1 cellular context compared by ENCODE assay signal in genomic region chr22:39456262-39457046, GRCh38.
TF ChIP-seq lines count a peak whose summit lies in the region.

A gene with protein sequence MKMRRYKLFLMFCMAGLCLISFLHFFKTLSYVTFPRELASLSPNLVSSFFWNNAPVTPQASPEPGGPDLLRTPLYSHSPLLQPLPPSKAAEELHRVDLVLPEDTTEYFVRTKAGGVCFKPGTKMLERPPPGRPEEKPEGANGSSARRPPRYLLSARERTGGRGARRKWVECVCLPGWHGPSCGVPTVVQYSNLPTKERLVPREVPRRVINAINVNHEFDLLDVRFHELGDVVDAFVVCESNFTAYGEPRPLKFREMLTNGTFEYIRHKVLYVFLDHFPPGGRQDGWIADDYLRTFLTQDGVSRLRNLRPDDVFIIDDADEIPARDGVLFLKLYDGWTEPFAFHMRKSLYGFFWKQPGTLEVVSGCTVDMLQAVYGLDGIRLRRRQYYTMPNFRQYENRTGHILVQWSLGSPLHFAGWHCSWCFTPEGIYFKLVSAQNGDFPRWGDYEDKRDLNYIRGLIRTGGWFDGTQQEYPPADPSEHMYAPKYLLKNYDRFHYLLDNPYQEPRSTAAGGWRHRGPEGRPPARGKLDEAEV (plus strand): TSS chr22:39457012. CDS start chr22:39487348, 30,336 bp downstream.

TF ChIP-seq in K562, 482 proteins besides CTCF, POLR2A, EP300 and RAD21 (continued from another document):
- TF ChIP-seq, protein P1, sequence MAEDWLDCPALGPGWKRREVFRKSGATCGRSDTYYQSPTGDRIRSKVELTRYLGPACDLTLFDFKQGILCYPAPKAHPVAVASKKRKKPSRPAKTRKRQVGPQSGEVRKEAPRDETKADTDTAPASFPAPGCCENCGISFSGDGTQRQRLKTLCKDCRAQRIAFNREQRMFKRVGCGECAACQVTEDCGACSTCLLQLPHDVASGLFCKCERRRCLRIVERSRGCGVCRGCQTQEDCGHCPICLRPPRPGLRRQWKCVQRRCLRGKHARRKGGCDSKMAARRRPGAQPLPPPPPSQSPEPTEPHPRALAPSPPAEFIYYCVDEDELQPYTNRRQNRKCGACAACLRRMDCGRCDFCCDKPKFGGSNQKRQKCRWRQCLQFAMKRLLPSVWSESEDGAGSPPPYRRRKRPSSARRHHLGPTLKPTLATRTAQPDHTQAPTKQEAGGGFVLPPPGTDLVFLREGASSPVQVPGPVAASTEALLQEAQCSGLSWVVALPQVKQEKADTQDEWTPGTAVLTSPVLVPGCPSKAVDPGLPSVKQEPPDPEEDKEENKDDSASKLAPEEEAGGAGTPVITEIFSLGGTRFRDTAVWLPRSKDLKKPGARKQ (CRISPR knock-in tag; IDR thresholded peaks at IDR 0.05), result peak; percentile 72; the same call in 1 of the 2 replicates
- TF ChIP-seq ZNF197 (CRISPR knock-in tag; IDR thresholded peaks at IDR 0.05; ENCODE audit: low read depth) (no peak), KLF6 (CRISPR knock-in tag; IDR thresholded peaks at IDR 0.05; ENCODE audit: borderline replicate concordance) (no peak), HNRNPL (IDR thresholded peaks at IDR 0.05; ENCODE audit: low read depth, low read length) (peak; percentile 38; the same call in 1 of the 2 replicates), ZNF224 (CRISPR knock-in tag; IDR thresholded peaks at IDR 0.05) (no peak), E2F6 (IDR thresholded peaks at IDR 0.05; ENCODE audit: borderline replicate concordance in 1 of 2, extremely low read depth in 1 of 2, insufficient read depth in 1 of 2, insufficient read length in 1 of 2, low read depth in 1 of 2, low read length in 1 of 2, poor library complexity in 1 of 2, severe bottlenecking in 1 of 2) (peak; percentile 38 to 62), VEZF1 (CRISPR knock-in tag; IDR thresholded peaks at IDR 0.05) (no peak), JUND (IDR thresholded peaks at IDR 0.05; ENCODE audit: borderline replicate concordance, low read depth, low read length) (no peak), JUND (tag; IDR thresholded peaks at IDR 0.05; ENCODE audit: borderline replicate concordance, low read depth, low read length) (no peak), KDM1A (IDR thresholded peaks at IDR 0.05) (no peak), SRSF1 (IDR thresholded peaks at IDR 0.05; ENCODE audit: low read depth, low read length) (no peak), KDM4B (IDR thresholded peaks at IDR 0.05; ENCODE audit: borderline replicate concordance in 2 of 2, low read depth in 1 of 2) (no peak), ZFX (CRISPR knock-in tag; IDR thresholded peaks at IDR 0.05) (peak; percentile 58), THRA (IDR thresholded peaks at IDR 0.05) (no peak), ZNF639 (CRISPR knock-in tag; conservative IDR thresholded peaks at IDR 0.05 in 1 of 2, IDR thresholded peaks at IDR 0.05 in 1 of 2) (no peak), HEY1 (CRISPR knock-in tag; IDR thresholded peaks at IDR 0.05; ENCODE audit: borderline replicate concordance) (no peak)
